In genomic region chr15:38455096-38455495, GRCh38 we compare ENCODE assay signal across 1 cellular context.
TF ChIP-seq lines count a peak whose summit lies in the region.

No MANE protein-coding gene starts in this region.

TF ChIP-seq in HepG2, 621 proteins besides CTCF, POLR2A, EP300 and RAD21 (continued from another document):
- TF ChIP-seq ZNF512B (CRISPR knock-in tag; IDR thresholded peaks at IDR 0.05; ENCODE audit: borderline replicate concordance) (no peak), ZNF7 (CRISPR knock-in tag; IDR thresholded peaks at IDR 0.05) (no peak), ZNF44 (CRISPR knock-in tag; IDR thresholded peaks at IDR 0.05) (no peak), ZSCAN9 (CRISPR knock-in tag; IDR thresholded peaks at IDR 0.05; ENCODE audit: borderline replicate concordance) (no peak), BRCA1 (CRISPR knock-in tag; IDR thresholded peaks at IDR 0.05) (no peak), MLX (CRISPR knock-in tag; IDR thresholded peaks at IDR 0.05) (no peak), THAP7 (CRISPR knock-in tag; IDR thresholded peaks at IDR 0.05) (no peak), DPF2 (CRISPR knock-in tag; IDR thresholded peaks at IDR 0.05; ENCODE audit: borderline replicate concordance, low read depth) (no peak), ZNF784 (CRISPR knock-in tag; IDR thresholded peaks at IDR 0.05; ENCODE audit: borderline replicate concordance) (no peak), ONECUT2 (CRISPR knock-in tag; IDR thresholded peaks at IDR 0.05) (no peak), ARID4A (CRISPR knock-in tag; IDR thresholded peaks at IDR 0.05; ENCODE audit: borderline replicate concordance) (no peak), HMG20B (CRISPR knock-in tag; conservative IDR thresholded peaks at IDR 0.05) (no peak)
